ENCODE assay signal across 8 cellular contexts in the genomic region with DNA sequence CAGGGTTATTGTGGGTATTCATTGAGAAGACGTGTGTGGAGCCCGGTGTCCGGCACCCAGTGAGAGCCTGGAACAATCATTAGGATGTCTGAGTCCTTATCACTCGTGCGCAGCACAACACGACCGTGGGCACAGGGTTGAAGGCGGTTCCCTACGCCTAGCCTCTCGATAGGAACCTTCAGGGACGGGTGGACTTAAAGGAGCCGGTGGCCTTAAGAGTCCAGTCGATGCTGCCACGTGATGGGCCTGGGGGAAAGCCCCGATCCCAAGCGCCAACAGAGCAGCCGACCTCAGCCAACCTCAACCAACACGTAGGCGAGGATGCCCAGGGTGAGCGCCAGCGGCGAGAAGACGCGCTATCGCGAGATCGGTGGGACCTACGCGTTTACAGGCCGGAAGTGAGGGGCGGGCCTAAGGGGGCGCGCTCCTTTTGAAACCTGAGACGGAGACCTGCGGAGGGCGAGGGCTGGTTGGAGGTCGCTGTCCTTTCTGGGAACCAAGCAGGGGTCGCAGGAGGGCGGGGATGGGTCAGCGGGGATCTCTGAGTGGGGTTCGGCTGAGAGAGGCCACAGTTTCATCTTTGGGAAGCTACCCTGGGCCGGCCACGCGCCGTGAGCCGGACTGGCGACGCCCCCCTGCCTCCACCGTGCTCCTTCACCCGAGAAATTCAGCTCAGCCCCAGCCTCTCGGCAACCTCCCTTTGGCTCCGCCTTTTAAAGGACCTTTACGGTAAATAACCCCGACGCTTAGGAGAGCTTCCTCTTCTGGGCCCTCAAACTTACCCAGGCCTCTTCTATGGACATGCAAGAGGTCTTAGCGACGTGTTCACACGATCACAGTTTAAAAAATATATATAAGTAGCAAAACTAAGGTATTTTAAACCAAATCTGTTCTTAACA. TPM values are rescaled to one million over a fixed set of nuclear protein-coding genes. Genes with fewer than 3 reads are reported as not detected.
DNase-seq lines count a peak whose midpoint lies in the region; ATAC-seq and TF ChIP-seq lines count a peak whose summit lies in the region.

No MANE protein-coding gene starts in this region.

- no peak overlapping the region for H2BK15ac ChIP-seq in neuronal stem cell (ENCODE audit: low read length)

- no peak overlapping the region for H2BK120ac ChIP-seq in neuronal stem cell (ENCODE audit: low read depth, low read length)

- 4 to 14% methylated on average over 4 to 5 of the region's 58 CpGs for WGBS in gastroesophageal sphincter (ENCODE audit: low coverage in 1 of 2), 2 donors
- WGBS in neuronal stem cell (ENCODE audit: extremely low coverage in 2 of 2, insufficient read length in 2 of 2, insufficient replicate concordance in 1 of 2), 2 donors: no CpG with 5 or more reads among the region's 58 CpGs

- H3K36me3 ChIP-seq in Karpas-422 (ENCODE audit: insufficient read depth, low read length): no peaks in the 10 kb centered on the region
- no peaks in the 10 kb centered on the region for H3K36me3 ChIP-seq in gastroesophageal sphincter
- H3K36me3 ChIP-seq in neuronal stem cell (replicated peaks in 1 of 2; ENCODE audit: control insufficient read depth in 2 of 2, insufficient read depth in 2 of 2, low read length in 2 of 2): no peaks in the 10 kb centered on the region
- no peaks in the 10 kb centered on the region for H3K36me3 ChIP-seq in stomach smooth muscle (ENCODE audit: control insufficient read depth in 2 of 2, insufficient read depth in 2 of 2, low read length in 2 of 2)

- TF ChIP-seq CTCF in gastroesophageal sphincter (IDR thresholded peaks at IDR 0.05): no peak

- no peak overlapping the region for H2AFZ ChIP-seq in Karpas-422 (ENCODE audit: low read length)
- peak overlapping the region; percentile 97 for H2AFZ ChIP-seq in neuronal stem cell (ENCODE audit: low read length)

- H3K79me2 ChIP-seq in Karpas-422 (ENCODE audit: low read length): no peaks in the 10 kb centered on the region

- H3K9me3 ChIP-seq in Karpas-422 (ENCODE audit: low read length) (no peaks in the 10 kb centered on the region), gastroesophageal sphincter (no peaks in the 10 kb centered on the region), neuronal stem cell (replicated peaks in 1 of 2; ENCODE audit: control insufficient read depth in 2 of 2, insufficient read depth in 1 of 2, low read depth in 1 of 2, low read length in 2 of 2) (peaks cover 0 to 3% of the 10 kb centered on the region in 2 donors), stomach smooth muscle (ENCODE audit: control insufficient read depth in 2 of 2, low read length in 2 of 2) (no peaks in the 10 kb centered on the region)

- H2BK12ac ChIP-seq in neuronal stem cell (ENCODE audit: low read length): no peak overlapping the region

- H3K27me3 ChIP-seq in Karpas-422 (ENCODE audit: low read length) (no peaks in the 10 kb centered on the region), gastroesophageal sphincter (peaks cover 27% of the 10 kb centered on the region), neuronal stem cell (ENCODE audit: control insufficient read depth in 3 of 3, insufficient read depth in 3 of 3, low read depth in 1 of 3, low read length in 3 of 3) (peaks cover 0 to 22% (median 14%) of the 10 kb centered on the region in 3 experiments), stomach smooth muscle (ENCODE audit: control insufficient read depth in 1 of 2, insufficient read depth in 2 of 2, low read length in 2 of 2) (peaks cover 4 to 8% of the 10 kb centered on the region in 2 donors)

- peak overlapping the region; percentile 47 for H3K14ac ChIP-seq in neuronal stem cell (ENCODE audit: low read length)

- H4K20me1 ChIP-seq in Karpas-422 (ENCODE audit: insufficient read depth, low read depth, low read length): no peaks in the 10 kb centered on the region

- peak overlapping the region; percentile 10 for H3K23ac ChIP-seq in neuronal stem cell (ENCODE audit: low read depth, low read length, poor library complexity)

- H3K4me2 ChIP-seq in Karpas-422 (ENCODE audit: low read depth, low read length, poor library complexity, severe bottlenecking) (no peak overlapping the region), neuronal stem cell (ENCODE audit: insufficient read depth, low read length, poor library complexity, severe bottlenecking) (peak overlapping the region; percentile 57)

- H3K4me1 ChIP-seq in Karpas-422 (ENCODE audit: low read length) (peaks cover 9% of the 10 kb centered on the region), gastroesophageal sphincter (peaks cover 0 to 14% (median 3%) of the 10 kb centered on the region in 3 donors), neuronal stem cell (ENCODE audit: control insufficient read depth in 2 of 2, insufficient read depth in 1 of 2, low read depth in 1 of 2, low read length in 2 of 2) (peaks cover 5 to 12% of the 10 kb centered on the region in 2 donors), stomach smooth muscle (ENCODE audit: control insufficient read depth, insufficient read depth, low read length) (peaks cover 11% of the 10 kb centered on the region)

- no peak overlapping the region for H3K9ac ChIP-seq in Karpas-422 (ENCODE audit: low read length)
- H3K9ac ChIP-seq in neuronal stem cell (ENCODE audit: low read depth, low read length, poor library complexity): peak overlapping the region; percentile 46
- H3K9ac ChIP-seq in stomach smooth muscle (ENCODE audit: low read length in 2 of 2): peak overlapping the region; percentile 62 to 71

- no peak for TF ChIP-seq EP300 in gastroesophageal sphincter (IDR thresholded peaks at IDR 0.05)

- H3K9me2 ChIP-seq in Karpas-422 (replicated peaks; ENCODE audit: insufficient read depth, low read length): no peaks in the 10 kb centered on the region

- peak overlapping the region; percentile 25; the same call in 1 of the 2 replicates for H3K4me3 ChIP-seq in Karpas-422 (ENCODE audit: low read length)
- peak overlapping the region; percentile 32 to 60 for H3K4me3 ChIP-seq in gastroesophageal sphincter
- H3K4me3 ChIP-seq in neuronal stem cell (ENCODE audit: low read length in 2 of 2): peak overlapping the region; percentile 57 to 86
- peak overlapping the region; percentile 79 to 86 for H3K4me3 ChIP-seq in stomach smooth muscle (ENCODE audit: low read length in 2 of 2)

- H3K4ac ChIP-seq in neuronal stem cell (ENCODE audit: low read length): no peak overlapping the region

- DNase-seq in DMS53 treated with DMSO at 0.1 percent for 48 hours (lab: John Stamatoyannopoulos, UW; ENCODE audit: unreplicated experiment) (peak; percentile 63), Karpas-422 (peak; percentile 65), RPMI8226 (peak; percentile 88), activated gamma-delta T cell (lab: John Stamatoyannopoulos, UW) (peak; percentile 72), neuronal stem cell (ENCODE audit: low spot score) (peak; percentile 86)

- no peak overlapping the region for H4K8ac ChIP-seq in neuronal stem cell (ENCODE audit: low read depth, low read length)

- no peak overlapping the region for H2AK5ac ChIP-seq in neuronal stem cell (ENCODE audit: low read depth, low read length)

- no peaks in the 10 kb centered on the region for H3K79me1 ChIP-seq in neuronal stem cell (ENCODE audit: low read depth, low read length)

- ATAC-seq in GM21576 (IDR thresholded peaks at IDR 0.05; ENCODE audit: unreplicated experiment): peak; percentile 93
- ATAC-seq in gastroesophageal sphincter: peak; percentile 95

- TF ChIP-seq POLR2A in gastroesophageal sphincter (IDR thresholded peaks at IDR 0.05): no peak

- H3K27ac ChIP-seq in Karpas-422 (ENCODE audit: low read length) (no peak overlapping the region), gastroesophageal sphincter (peak overlapping the region in 1 of 4 donors; percentile 58), neuronal stem cell (replicated peaks; ENCODE audit: low read length) (peak overlapping the region; percentile 76), stomach smooth muscle (ENCODE audit: low read length) (peak overlapping the region; percentile 24)

- H3K18ac ChIP-seq in neuronal stem cell (ENCODE audit: low read length): peak overlapping the region; percentile 95

- no peak overlapping the region for H4K91ac ChIP-seq in neuronal stem cell (ENCODE audit: low read depth, low read length, poor library complexity)

- no peak overlapping the region for H2BK5ac ChIP-seq in neuronal stem cell (ENCODE audit: low read length)

RNA-seq across cellular contexts. Expression of a gene that starts 28.3 kb away (rescaled TPM):
- 2.9 and 3.8 TPM in 2 replicates for total RNA-seq in Karpas-422 (2014; rRNA removed; shearing (Covaris generic); ENCODE audit: low replicate concordance)
- not detected for total RNA-seq in gastroesophageal sphincter
- not detected for polyA plus RNA-seq in neuronal stem cell (2013, experiment 1 of 2)
- not detected for polyA plus RNA-seq in neuronal stem cell (2013, experiment 2 of 2)

RNA-seq across cellular contexts. Expression of a gene that starts 49.4 kb away (rescaled TPM):
- total RNA-seq in Karpas-422 (2014; rRNA removed; shearing (Covaris generic); ENCODE audit: low replicate concordance): 7.8 and 7.9 TPM in 2 replicates
- total RNA-seq in gastroesophageal sphincter: 1 to 10 TPM; 1.3 to 4.2 (median 4.0) TPM
- not detected for polyA plus RNA-seq in neuronal stem cell (2013, experiment 1 of 2)
- 0.03 TPM for polyA plus RNA-seq in neuronal stem cell (2013, experiment 2 of 2)

RNA-seq across cellular contexts. Expression of a gene that starts 50.5 kb away (rescaled TPM):
- total RNA-seq in Karpas-422 (2014; rRNA removed; shearing (Covaris generic); ENCODE audit: low replicate concordance): 0.61 TPM in 1 of 2 replicates, not detected in the other
- total RNA-seq in gastroesophageal sphincter: under 1 TPM in 2 of 4 donors, not detected in 2; 0.27 to 0.35 TPM
- 0.10 TPM for polyA plus RNA-seq in neuronal stem cell (2013, experiment 1 of 2)
- polyA plus RNA-seq in neuronal stem cell (2013, experiment 2 of 2): 0.10 TPM

Comparison
In these comparisons a context has a peak if more than half of its experiments do, and no peak if none do; other contexts are left out.
1. H3K4me3 ChIP-seq: peak in every context shown above with its lines; median percentile 82 in stomach smooth muscle; 72 in neuronal stem cell; 46 in gastroesophageal sphincter; 25 in Karpas-422.